Comparison of ENCODE assay signal across 19 cellular contexts in genomic region chr2:44745922-44746321, GRCh38.
"Had no signal": no experiment of that assay in that cellular context is flagged by ENCODE, and none has a peak within 500 bp of the region (broad histone marks: within the 10 kb centered on the region; RNA-seq: fewer than 3 reads in every experiment).

No MANE protein-coding gene starts in this region.

- H3K36me3 Mint-ChIP-seq: activated naive CD4-positive, alpha-beta T cell treated with anti-CD3 and anti-CD28 coated beads, Interleukin-2, amount 10 ng/mL, durations not matched to agents 7 days and 5 days had no signal

- H3K9me3 Mint-ChIP-seq: activated CD4-positive, alpha-beta T cell treated with anti-CD3 and anti-CD28 coated beads, Interleukin-2, amount 10 ng/mL, durations not matched to agents 7 days and 5 days; activated naive CD4-positive, alpha-beta T cell treated with anti-CD3 and anti-CD28 coated beads, Interleukin-2, amount 10 ng/mL, durations not matched to agents 7 days and 5 days; activated T-cell treated with anti-CD3 and anti-CD28 coated beads, Interleukin-2, amount 50 U/mL, for 4 hours; central memory CD8-positive, alpha-beta T cell; memory B cell; naive B cell; stimulated activated memory B cell treated with anti-CD40 and anti-IgM and Interleukin-4, amounts not matched to agents 10 μg/mL and 1 μg/mL and 100 μg/mL, for 72 hours; T-helper 2 cell treated with Interferon-gamma antibody and Interleukin-4, amounts not matched to agents 5 μg/mL and 100 μg/mL, for 36 hours had no signal

- H3K4me1 ChIP-seq: colonic mucosa, pancreas, spleen had no signal

- H3K4me1 Mint-ChIP-seq: activated CD4-positive, alpha-beta T cell treated with anti-CD3 and anti-CD28 coated beads, Interleukin-2, amount 10 ng/mL, durations not matched to agents 7 days and 5 days; activated naive CD4-positive, alpha-beta T cell treated with anti-CD3 and anti-CD28 coated beads, Interleukin-2, amount 10 ng/mL, durations not matched to agents 7 days and 5 days; central memory CD8-positive, alpha-beta T cell; memory B cell; naive B cell; stimulated activated memory B cell treated with anti-CD40 and anti-IgM and Interleukin-4, amounts not matched to agents 10 μg/mL and 1 μg/mL and 100 μg/mL, for 72 hours had no signal

- H3K27me3 Mint-ChIP-seq: activated CD4-positive, alpha-beta T cell treated with anti-CD3 and anti-CD28 coated beads, Interleukin-2, amount 10 ng/mL, durations not matched to agents 7 days and 5 days; activated naive CD4-positive, alpha-beta T cell treated with anti-CD3 and anti-CD28 coated beads, Interleukin-2, amount 10 ng/mL, durations not matched to agents 7 days and 5 days; central memory CD8-positive, alpha-beta T cell; memory B cell; naive B cell; stimulated activated memory B cell treated with anti-CD40 and anti-IgM and Interleukin-4, amounts not matched to agents 10 μg/mL and 1 μg/mL and 100 μg/mL, for 72 hours had no signal

- H3K36me3 ChIP-seq: ascending aorta, colonic mucosa, neutrophil, pancreas, thoracic aorta had no signal

- H3K4me3 ChIP-seq: ascending aorta, colonic mucosa, pancreas, spleen, thoracic aorta had no signal

- H3K27me3 ChIP-seq: ascending aorta, colonic mucosa, neutrophil, pancreas, spleen had no signal

- H3K9me3 ChIP-seq: ascending aorta, colonic mucosa, neutrophil, pancreas, spleen, thoracic aorta had no signal

- H3K27ac ChIP-seq: ascending aorta, colonic mucosa, neutrophil, pancreas, spleen, thoracic aorta had no signal

- DNase-seq: activated CD4-positive, alpha-beta T cell treated with anti-CD3 and anti-CD28 coated beads, Interleukin-2, amount 10 ng/mL, durations not matched to agents 7 days and 5 days; activated CD4-positive, CD25-positive, alpha-beta regulatory T cell; activated CD8-positive, alpha-beta memory T cell treated with anti-CD3 and anti-CD28 coated beads, Interleukin-2, amount 50 U/mL, for 4 hours; activated naive CD4-positive, alpha-beta T cell treated with anti-CD3 and anti-CD28 coated beads, Interleukin-2, amount 10 ng/mL, durations not matched to agents 7 days and 5 days; activated T-cell treated with anti-CD3 and anti-CD28 coated beads, Interleukin-2, amount 50 U/mL, for 4 hours; colonic mucosa; foreskin melanocyte; left ventricle myocardium superior; naive B cell; pancreas; spleen; stimulated activated CD4-positive, alpha-beta T cell treated with anti-CD3 and anti-CD28 coated beads, Interleukin-4, amount 100 ng/mL, for 4 hours had no signal

- H3K4me3 Mint-ChIP-seq: activated CD4-positive, alpha-beta T cell treated with anti-CD3 and anti-CD28 coated beads, Interleukin-2, amount 10 ng/mL, durations not matched to agents 7 days and 5 days; activated naive CD4-positive, alpha-beta T cell treated with anti-CD3 and anti-CD28 coated beads, Interleukin-2, amount 10 ng/mL, durations not matched to agents 7 days and 5 days; activated T-cell treated with anti-CD3 and anti-CD28 coated beads, Interleukin-2, amount 50 U/mL, for 4 hours; central memory CD8-positive, alpha-beta T cell; memory B cell; naive B cell; stimulated activated memory B cell treated with anti-CD40 and anti-IgM and Interleukin-4, amounts not matched to agents 10 μg/mL and 1 μg/mL and 100 μg/mL, for 72 hours; T-helper 2 cell treated with Interferon-gamma antibody and Interleukin-4, amounts not matched to agents 5 μg/mL and 100 μg/mL, for 36 hours had no signal

- H3K27ac Mint-ChIP-seq: activated CD4-positive, alpha-beta T cell treated with anti-CD3 and anti-CD28 coated beads, Interleukin-2, amount 10 ng/mL, durations not matched to agents 7 days and 5 days; activated naive CD4-positive, alpha-beta T cell treated with anti-CD3 and anti-CD28 coated beads, Interleukin-2, amount 10 ng/mL, durations not matched to agents 7 days and 5 days; memory B cell; stimulated activated memory B cell treated with anti-CD40 and anti-IgM and Interleukin-4, amounts not matched to agents 10 μg/mL and 1 μg/mL and 100 μg/mL, for 72 hours; T-helper 2 cell treated with Interferon-gamma antibody and Interleukin-4, amounts not matched to agents 5 μg/mL and 100 μg/mL, for 36 hours had no signal
